8 cellular contexts compared by ENCODE assay signal in the genomic region with DNA sequence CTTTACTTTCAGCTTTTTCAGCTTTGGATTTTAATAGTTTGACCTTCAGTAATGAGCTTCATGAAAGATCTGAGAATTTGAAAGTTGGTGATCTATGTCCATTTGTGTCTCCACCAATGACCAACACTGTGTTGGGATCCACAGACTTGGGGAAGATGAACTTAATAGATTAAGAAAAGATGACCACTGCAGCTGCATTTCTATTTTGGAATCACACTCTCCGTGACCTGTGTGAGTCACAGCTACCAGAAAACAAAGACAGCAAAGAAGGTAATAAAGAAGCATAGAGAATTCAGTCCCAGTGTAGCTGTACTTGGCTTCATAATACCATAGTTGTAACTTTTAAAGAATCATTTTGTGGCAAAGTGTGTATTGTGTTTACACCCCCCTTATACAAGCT. TPM values are rescaled to one million over a fixed set of nuclear protein-coding genes. Genes with fewer than 3 reads are reported as not detected.
DNase-seq lines count a peak whose midpoint lies in the region; FAIRE-seq and TF ChIP-seq lines count a peak whose summit lies in the region.
"Not testable (repeated sequence)": the region's sequence is repeated elsewhere in the genome, so short reads cannot be mapped to it uniquely, and the experiment has no call there.

No MANE protein-coding gene starts in this region.

- H3K9me3 ChIP-seq in Karpas-422 (ENCODE audit: low read length); OCI-LY7 (ENCODE audit: low read length); adrenal gland (replicated peaks in 1 of 3); osteoblast (ENCODE audit: low read depth, low read length): not testable (repeated sequence)

- BruUV-seq in OCI-LY7 (replicated peaks; lab: Mats Ljungman, UMichigan): not testable (repeated sequence)

- intact Hi-C loops in OCI-LY7 (cut with micrococcal nuclease; ENCODE audit: unreplicated experiment); adrenal gland (cut with DNase I): not testable (repeated sequence)

- POLR2A ChIA-PET in OCI-LY7 (lab: Charles Lee): interaction anchor here (0.5 to 0.7 kb wide), 2 partner anchors 49 to 520 kb away, joined by 3 read pairs; no protein-coding TSS in a partner anchor

- not testable (repeated sequence) for H3K27me3 ChIP-seq in Karpas-422 (ENCODE audit: low read length); adrenal gland; osteoblast (ENCODE audit: insufficient read depth, low read length)

- H3K4me3 ChIP-seq in Karpas-422 (ENCODE audit: low read length); OCI-LY7 (ENCODE audit: low read depth, low read length, poor library complexity, severe bottlenecking); adrenal gland; osteoblast (ENCODE audit: insufficient read depth, low read length): not testable (repeated sequence)

- H3K79me2 ChIP-seq in Karpas-422 (ENCODE audit: low read length); OCI-LY7 (ENCODE audit: insufficient read depth, low read depth, low read length); osteoblast (ENCODE audit: insufficient read depth, low read length): not testable (repeated sequence)

- not testable (repeated sequence) for TF ChIP-seq CTCF in OCI-LY7 (conservative IDR thresholded peaks at IDR 0.05; ENCODE audit: low read length); adrenal gland (IDR thresholded peaks at IDR 0.05); osteoblast (IDR thresholded peaks at IDR 0.05; ENCODE audit: extremely low read depth, low read depth, low read length)

- not testable (repeated sequence) for H3K36me3 ChIP-seq in Karpas-422 (ENCODE audit: insufficient read depth, low read length); OCI-LY7 (ENCODE audit: insufficient read depth, low read length); adrenal gland (replicated peaks in 1 of 2); osteoblast (ENCODE audit: insufficient read depth, low read length)

- peak overlapping the region; percentile 69 for H3K4me2 ChIP-seq in Karpas-422 (ENCODE audit: low read depth, low read length, poor library complexity, severe bottlenecking)
- H3K4me2 ChIP-seq in OCI-LY7 (ENCODE audit: low read length); osteoblast (ENCODE audit: insufficient read depth, low read length): not testable (repeated sequence)

- not testable (repeated sequence) for H2AFZ ChIP-seq in Karpas-422 (ENCODE audit: low read length); osteoblast (ENCODE audit: low read length)
- peak overlapping the region; percentile 47; the same call in 1 of the 2 replicates for H2AFZ ChIP-seq in OCI-LY7 (ENCODE audit: low read length)

- H3K9ac ChIP-seq in Karpas-422 (ENCODE audit: low read length): not testable (repeated sequence)

- H3K4me1 ChIP-seq in Karpas-422 (ENCODE audit: low read length) (peaks cover 39% of the 10 kb centered on the region), OCI-LY7 (ENCODE audit: insufficient read depth, low read length, poor library complexity, severe bottlenecking) (peaks cover 32% of the 10 kb centered on the region)
- H3K4me1 ChIP-seq in adrenal gland (replicated peaks in 1 of 2); osteoblast (ENCODE audit: insufficient read depth, low read length): not testable (repeated sequence)

- CTCF ChIA-PET in OCI-LY7 (lab: Charles Lee; ENCODE audit: unreplicated experiment): not testable (repeated sequence)

- 27 to 58% (median 33%) methylated on average over 1 of the region's 1 CpG for WGBS in adrenal gland, 4 donors

- peak; percentile 60 for FAIRE-seq in GM18507 (lab: Jason Lieb, UNC)

- not testable (repeated sequence) for TF ChIP-seq POLR2A in adrenal gland (IDR thresholded peaks at IDR 0.05)

- not testable (repeated sequence) for H4K20me1 ChIP-seq in Karpas-422 (ENCODE audit: insufficient read depth, low read depth, low read length); OCI-LY7 (ENCODE audit: insufficient read depth, low read length); osteoblast (ENCODE audit: insufficient read depth, low read length)

- DNase-seq in AG08395 (ENCODE audit: low spot score) (peak; percentile 12), Karpas-422 (peak; percentile 44), adrenal gland (peak in 4 of 7 donors; percentile 12 to 56 (median 26)), dermis blood vessel endothelial cell (peak; percentile 8), glomerular visceral epithelial cell (ENCODE audit: extremely low spot score) (peak; percentile 18), osteoblast (ENCODE audit: insufficient read length, low spot score, missing footprints) (peak; percentile 51)
- not testable (repeated sequence) for DNase-seq in GM18507 (ENCODE audit: extremely low spot score, insufficient read length, low read depth); OCI-LY7 (ENCODE audit: low spot score)

- not testable (repeated sequence) for H3K9me2 ChIP-seq in Karpas-422 (replicated peaks; ENCODE audit: insufficient read depth, low read length); OCI-LY7 (ENCODE audit: insufficient read depth, low read length)

- not testable (repeated sequence) for H3K27ac ChIP-seq in Karpas-422 (ENCODE audit: low read length); OCI-LY7 (ENCODE audit: low read depth, low read length, poor library complexity, severe bottlenecking); adrenal gland; osteoblast (ENCODE audit: low read depth, low read length)

RNA-seq across cellular contexts. Expression of gene PARP4, which starts 51.4 kb away (rescaled TPM):
- 23.1 and 33.0 TPM in 2 replicates for total RNA-seq in Karpas-422 (2014; rRNA removed; shearing (Covaris generic); ENCODE audit: low replicate concordance)
- 34.2 and 34.4 TPM in 2 replicates for total RNA-seq in OCI-LY7 (2014; rRNA removed; shearing (Covaris generic))
- 48.5 and 50.8 TPM in 2 replicates for total RNA-seq in OCI-LY7 (2022)
- 10 to 100 TPM; 39.5 to 92.2 (median 74.1) TPM for total RNA-seq in adrenal gland
- 10 to 100 TPM; 19.8 to 43.5 (median 21.6) TPM for polyA plus RNA-seq in adrenal gland
- total RNA-seq in dermis blood vessel endothelial cell: 54.8 and 66.2 TPM in 2 replicates
- total RNA-seq in osteoblast: 63.0 and 64.5 TPM in 2 replicates
